1 cellular context compared by ENCODE assay signal in the genomic region with DNA sequence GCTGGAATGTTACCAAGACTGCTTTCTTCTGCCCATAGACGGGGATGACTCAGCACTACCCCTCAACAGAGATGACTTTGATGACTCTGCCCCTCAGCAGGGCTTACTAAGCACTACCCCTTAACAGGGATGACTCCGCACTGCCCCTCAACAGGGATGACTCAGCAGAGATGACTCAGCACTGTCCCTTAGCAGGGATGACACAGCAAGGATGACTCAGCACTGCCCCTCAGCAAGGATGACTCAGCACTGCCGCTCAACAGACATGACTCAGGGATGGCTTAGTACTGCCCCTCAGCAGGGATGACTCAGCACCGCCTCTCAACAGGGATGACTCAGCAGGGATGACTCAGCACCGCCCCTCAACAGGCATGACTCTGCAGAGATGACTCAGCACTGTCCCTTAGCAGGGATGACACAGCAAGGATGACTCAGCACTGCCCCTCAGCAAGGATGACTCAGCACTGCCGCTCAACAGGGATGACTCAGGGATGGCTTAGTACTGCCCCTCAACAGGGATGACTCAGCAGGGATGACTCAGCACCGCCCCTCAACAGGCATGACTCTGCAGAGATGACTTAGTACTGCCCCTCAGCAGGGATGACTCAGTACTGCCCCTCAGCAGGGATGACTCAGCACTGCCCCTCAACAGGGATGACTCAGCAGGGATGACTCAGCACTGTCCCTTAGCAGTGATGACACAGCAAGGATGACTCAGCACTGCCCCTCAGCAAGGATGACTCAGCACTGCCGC.
TF ChIP-seq lines count a peak whose summit lies in the region.

No MANE protein-coding gene starts in this region.

TF ChIP-seq in IMR-90, 13 proteins besides CTCF, POLR2A, EP300 and RAD21:
- TF ChIP-seq FOS (IDR thresholded peaks at IDR 0.05; ENCODE audit: low read depth, low read length) (peak; percentile 84), MAFK (IDR thresholded peaks at IDR 0.05; ENCODE audit: low read depth, low read length) (peak; percentile 54; the same call in 1 of the 2 replicates), BHLHE40 (IDR thresholded peaks at IDR 0.05; ENCODE audit: low read depth, low read length) (0 out of 2 replicates have a peak, but pooled peaks have one; percentile 5), NFE2L2 (IDR thresholded peaks at IDR 0.05; ENCODE audit: low read depth, low read length) (peak; percentile 86)
